In genomic region chr5:168023190-168023589, GRCh38 we compare ENCODE assay signal across 16 cellular contexts.
DNase-seq lines count a peak whose midpoint lies in the region; TF ChIP-seq lines count a peak whose summit lies in the region.
"Had no signal": no experiment of that assay in that cellular context is flagged by ENCODE, and none has a peak within 500 bp of the region (broad histone marks: within the 10 kb centered on the region; RNA-seq: fewer than 3 reads in every experiment).

No MANE protein-coding gene starts in this region.

- no peak overlapping the region for H4K8ac ChIP-seq in neuronal stem cell (ENCODE audit: low read depth, low read length)

- peaks cover 55% of the 10 kb centered on the region for H3K27me3 ChIP-seq in BE2C
- H3K27me3 ChIP-seq in neuronal stem cell (ENCODE audit: control insufficient read depth in 3 of 3, insufficient read depth in 3 of 3, low read depth in 1 of 3, low read length in 3 of 3), result no peaks in the 10 kb centered on the region
- H3K27me3 ChIP-seq: BLaER1 treated with 17β-estradiol and CSF1 and Interleukin-3, amounts not matched to agents 10 nM and 100 nM; cardiac muscle cell had no signal

- no peak overlapping the region for H2BK120ac ChIP-seq in neuronal stem cell (ENCODE audit: low read depth, low read length)

- H3K4me3 ChIP-seq in BE2C (ENCODE audit: low read depth, low read length) (no peak overlapping the region), neuronal stem cell (ENCODE audit: low read length in 2 of 2) (no peak overlapping the region)
- H3K4me3 ChIP-seq: BLaER1 treated with 17β-estradiol and CSF1 and Interleukin-3, amounts not matched to agents 10 nM and 100 nM; cardiac muscle cell; HAP-1 had no signal

- no peak overlapping the region for H3K27ac ChIP-seq in neuronal stem cell (replicated peaks; ENCODE audit: low read length)
- H3K27ac ChIP-seq: BLaER1 treated with 17β-estradiol and CSF1 and Interleukin-3, amounts not matched to agents 10 nM and 100 nM; cardiac muscle cell had no signal

- no peak overlapping the region for H2BK5ac ChIP-seq in neuronal stem cell (ENCODE audit: low read length)

- H2AK5ac ChIP-seq in neuronal stem cell (ENCODE audit: low read depth, low read length), result no peak overlapping the region

- no peak overlapping the region for H3K18ac ChIP-seq in neuronal stem cell (ENCODE audit: low read length)

- no peak overlapping the region for H3K14ac ChIP-seq in neuronal stem cell (ENCODE audit: low read length)

- no peak overlapping the region for H2AFZ ChIP-seq in neuronal stem cell (ENCODE audit: low read length)

- H3K9ac ChIP-seq in neuronal stem cell (ENCODE audit: low read depth, low read length, poor library complexity), result no peak overlapping the region
- H3K9ac ChIP-seq: BLaER1 treated with 17β-estradiol and CSF1 and Interleukin-3, amounts not matched to agents 10 nM and 100 nM had no signal

- no peak for TF ChIP-seq CTCF in BE2C (IDR thresholded peaks at IDR 0.05; ENCODE audit: low read depth, low read length)

- H3K4me1 ChIP-seq in BE2C (no peaks in the 10 kb centered on the region), neuronal stem cell (ENCODE audit: control insufficient read depth in 2 of 2, insufficient read depth in 1 of 2, low read depth in 1 of 2, low read length in 2 of 2) (no peaks in the 10 kb centered on the region)
- H3K4me1 ChIP-seq: HAP-1 had no signal

- no peaks in the 10 kb centered on the region for H3K79me1 ChIP-seq in neuronal stem cell (ENCODE audit: low read depth, low read length)

- H3K23ac ChIP-seq in neuronal stem cell (ENCODE audit: low read depth, low read length, poor library complexity), result peak overlapping the region; percentile 39

- H4K91ac ChIP-seq in neuronal stem cell (ENCODE audit: low read depth, low read length, poor library complexity), result no peak overlapping the region

- no peak overlapping the region for H2BK15ac ChIP-seq in neuronal stem cell (ENCODE audit: low read length)

- H3K36me3 ChIP-seq in BE2C, result no peaks in the 10 kb centered on the region
- H3K36me3 ChIP-seq in neuronal stem cell (replicated peaks in 1 of 2; ENCODE audit: control insufficient read depth in 2 of 2, insufficient read depth in 2 of 2, low read length in 2 of 2), result no peaks in the 10 kb centered on the region
- H3K36me3 ChIP-seq: cardiac muscle cell, HAP-1 had no signal

- H3K9me3 ChIP-seq in BE2C (no peaks in the 10 kb centered on the region), neuronal stem cell (replicated peaks in 1 of 2; ENCODE audit: control insufficient read depth in 2 of 2, insufficient read depth in 1 of 2, low read depth in 1 of 2, low read length in 2 of 2) (no peaks in the 10 kb centered on the region)
- H3K9me3 ChIP-seq: BLaER1 treated with 17β-estradiol and CSF1 and Interleukin-3, amounts not matched to agents 10 nM and 100 nM; HAP-1 had no signal

- intact Hi-C loops in cardiac septum (cut with DNase I), result loop anchor here (5.0 kb wide), 1 partner anchor 86 kb away; no protein-coding TSS in a partner anchor

- no peak overlapping the region for H3K4me2 ChIP-seq in neuronal stem cell (ENCODE audit: insufficient read depth, low read length, poor library complexity, severe bottlenecking)
- H3K4me2 ChIP-seq: BLaER1 treated with 17β-estradiol and CSF1 and Interleukin-3, amounts not matched to agents 10 nM and 100 nM had no signal

- no peak overlapping the region for H3K4ac ChIP-seq in neuronal stem cell (ENCODE audit: low read length)

- no CpG with 5 or more reads among the region's 15 CpGs for WGBS in neuronal stem cell (ENCODE audit: extremely low coverage in 2 of 2, insufficient read length in 2 of 2, insufficient replicate concordance in 1 of 2), 2 donors

- H2BK12ac ChIP-seq in neuronal stem cell (ENCODE audit: low read length), result no peak overlapping the region

- DNase-seq in BE2C, result peak; percentile 35
- peak; percentile 40 for DNase-seq in RPMI7951 (ENCODE audit: low read depth)
- peak; percentile 87 for DNase-seq in cardiac septum (ENCODE audit: low spot score)
- no peak for DNase-seq in neuronal stem cell (ENCODE audit: low spot score)
- DNase-seq in NCI-H226, result no peak
- DNase-seq in NCI-H524 treated with DMSO at 0.1 percent for 48 hours (lab: John Stamatoyannopoulos, UW), result no peak
- DNase-seq in SW 1271 (lab: John Stamatoyannopoulos, UW), result no peak
- DNase-seq in HK-2 (ENCODE audit: unreplicated experiment), result no peak
- DNase-seq: activated CD8-positive, alpha-beta memory T cell treated with anti-CD3 and anti-CD28 coated beads for 24 hours; NCI-H510A; SHP77; stimulated activated CD4-positive, alpha-beta T cell treated with anti-CD3 and anti-CD28 coated beads, Interleukin-4, amount 100 ng/mL, for 24 hours; stimulated activated naive B cell treated with anti-CD40 and anti-IgM and Interleukin-4, amounts not matched to agents 10 μg/mL and 1 μg/mL and 100 μg/mL, for 72 hours had no signal

Comparison
In these comparisons a context has a peak if more than half of its experiments do, and no peak if none do; other contexts are left out.
1. DNase-seq: peak in BE2C (single experiment), RPMI7951 (single experiment) and cardiac septum (single experiment); none in neuronal stem cell (single experiment), NCI-H226 (single experiment), NCI-H524 treated with DMSO at 0.1 percent for 48 hours (single experiment), SW 1271 (0 of 2) and HK-2 (single experiment).